8 cellular contexts compared by ENCODE assay signal in genomic region chr6:11772109-11772830, GRCh38. TPM values are rescaled to one million over a fixed set of nuclear protein-coding genes. Genes with fewer than 3 reads are reported as not detected.
A peak's percentile ranks its signal among the peaks of the same experiment; 100 is the strongest.
DNase-seq lines count a peak whose midpoint lies in the region; ATAC-seq and TF ChIP-seq lines count a peak whose summit lies in the region.

No MANE protein-coding gene starts in this region.

- no peaks in the 10 kb centered on the region for H3K4me1 Mint-ChIP-seq in activated CD8-positive, alpha-beta T cell treated with anti-CD3 and anti-CD28 coated beads, Interleukin-2, amount 10 ng/mL, durations not matched to agents 7 days and 5 days (ENCODE audit: low read depth)

- H3K9me3 ChIP-seq in HEK293 (ENCODE audit: control insufficient read depth, insufficient read depth, low read depth, low read length) = no peaks in the 10 kb centered on the region

- POLR2A ChIA-PET in HEK293 (lab: Yijun Ruan, JAX) = interaction anchor here (1.5 kb wide), 1 partner anchor 14 kb away, joined by 4 read pairs; no protein-coding TSS in a partner anchor
- POLR2A ChIA-PET in activated CD8-positive, alpha-beta T cell treated with anti-CD3 and anti-CD28 coated beads, Interleukin-2, amount 10 ng/mL, durations not matched to agents 7 days and 5 days (lab: Charles Lee) = no interaction called here

- H3K9me3 Mint-ChIP-seq in activated naive CD4-positive, alpha-beta T cell treated with anti-CD3 and anti-CD28 coated beads, Interleukin-2, amount 50 U/mL, for 72 hours = peaks cover 0 to 17% of the 10 kb centered on the region in 2 donors
- H3K9me3 Mint-ChIP-seq in activated CD8-positive, alpha-beta T cell treated with anti-CD3 and anti-CD28 coated beads, Interleukin-2, amount 10 ng/mL, durations not matched to agents 7 days and 5 days (ENCODE audit: insufficient read depth) = no peaks in the 10 kb centered on the region

- no peak overlapping the region for H3K4me3 Mint-ChIP-seq in activated CD8-positive, alpha-beta T cell treated with anti-CD3 and anti-CD28 coated beads, Interleukin-2, amount 10 ng/mL, durations not matched to agents 7 days and 5 days

- ATAC-seq in activated naive CD4-positive, alpha-beta T cell treated with anti-CD3 and anti-CD28 coated beads, Interleukin-2, amount 50 U/mL, for 72 hours = peak; percentile 56 to 69
- no peak for ATAC-seq in HG03520 (IDR thresholded peaks at IDR 0.05; ENCODE audit: unreplicated experiment)
- ATAC-seq in activated CD8-positive, alpha-beta T cell treated with anti-CD3 and anti-CD28 coated beads, Interleukin-2, amount 10 ng/mL, durations not matched to agents 7 days and 5 days = no peak

- peaks cover 0 to 7% of the 10 kb centered on the region in 2 donors for H3K36me3 Mint-ChIP-seq in activated naive CD4-positive, alpha-beta T cell treated with anti-CD3 and anti-CD28 coated beads, Interleukin-2, amount 50 U/mL, for 72 hours
- no peaks in the 10 kb centered on the region for H3K36me3 Mint-ChIP-seq in activated CD8-positive, alpha-beta T cell treated with anti-CD3 and anti-CD28 coated beads, Interleukin-2, amount 10 ng/mL, durations not matched to agents 7 days and 5 days (ENCODE audit: low read depth)

- DNase-seq in A172 (ENCODE audit: low spot score) (peak; percentile 97), iris pigment epithelial cell (ENCODE audit: low read depth) (peak; percentile 98), SW480 (ENCODE audit: low spot score) (no peak), NCI-H524 (lab: John Stamatoyannopoulos, UW) (no peak)
- no peak for DNase-seq in activated naive CD4-positive, alpha-beta T cell treated with anti-CD3 and anti-CD28 coated beads, Interleukin-2, amount 50 U/mL, for 72 hours (ENCODE audit: low spot score in 2 of 2)
- DNase-seq in activated CD8-positive, alpha-beta T cell treated with anti-CD3 and anti-CD28 coated beads, Interleukin-2, amount 10 ng/mL, durations not matched to agents 7 days and 5 days = no peak

- peaks cover 2% of the 10 kb centered on the region; the same call in 1 of the 2 replicates for H3K4me1 ChIP-seq in HEK293 (ENCODE audit: control insufficient read depth, insufficient read depth, low read length)

- TF ChIP-seq CTCF in HEK293 (tag by site-specific recombination; IDR thresholded peaks at IDR 0.05) = no peak

- CTCF ChIA-PET in HEK293 (lab: Yijun Ruan, JAX) = interaction anchor here (0.6 to 1.8 kb wide), 7 partner anchors 10 to 237 kb away, joined by 3 to 6 read pairs (median 4); no protein-coding TSS in a partner anchor
- CTCF ChIA-PET in activated CD8-positive, alpha-beta T cell treated with anti-CD3 and anti-CD28 coated beads, Interleukin-2, amount 10 ng/mL, durations not matched to agents 7 days and 5 days (lab: Charles Lee) = no interaction called here

- H3K27ac ChIP-seq in HEK293 (ENCODE audit: extremely low read depth, low read depth, low read length) = no peak overlapping the region

- no peak overlapping the region for H3K4me3 ChIP-seq in HEK293 (ENCODE audit: low read depth, low read length)

- peak overlapping the region in 1 of 2 donors; percentile 2 for H3K27ac Mint-ChIP-seq in activated naive CD4-positive, alpha-beta T cell treated with anti-CD3 and anti-CD28 coated beads, Interleukin-2, amount 50 U/mL, for 72 hours
- H3K27ac Mint-ChIP-seq in activated CD8-positive, alpha-beta T cell treated with anti-CD3 and anti-CD28 coated beads, Interleukin-2, amount 10 ng/mL, durations not matched to agents 7 days and 5 days = no peak overlapping the region

- H3K36me3 ChIP-seq in HEK293 (ENCODE audit: control insufficient read depth in 2 of 2, insufficient read depth in 1 of 2, low read length in 2 of 2) = no peaks in the 10 kb centered on the region

- no peaks in the 10 kb centered on the region for H3K27me3 Mint-ChIP-seq in activated CD8-positive, alpha-beta T cell treated with anti-CD3 and anti-CD28 coated beads, Interleukin-2, amount 10 ng/mL, durations not matched to agents 7 days and 5 days (ENCODE audit: low read depth)

TF ChIP-seq in HEK293, 187 proteins besides CTCF, POLR2A, EP300 and RAD21 (continues in another document):
- TF ChIP-seq SCRT2 (tag by site-specific recombination; IDR thresholded peaks at IDR 0.05) (peak; percentile 70), ZNF449 (tag by site-specific recombination; IDR thresholded peaks at IDR 0.05) (no peak), ZNF138 (tag by site-specific recombination; IDR thresholded peaks at IDR 0.05; ENCODE audit: borderline replicate concordance) (no peak), INSM2 (tag by site-specific recombination; IDR thresholded peaks at IDR 0.05) (no peak), PATZ1 (tag by site-specific recombination; IDR thresholded peaks at IDR 0.05) (0 out of 2 replicates have a peak, but pooled peaks have one; percentile 21), ZBTB7A (tag by site-specific recombination; IDR thresholded peaks at IDR 0.05; ENCODE audit: low read depth) (no peak), ELK4 (IDR thresholded peaks at IDR 0.05; ENCODE audit: borderline replicate concordance, low read depth, low read length) (no peak), ZNF521 (tag by site-specific recombination; IDR thresholded peaks at IDR 0.05) (no peak), ZNF843 (tag by site-specific recombination; IDR thresholded peaks at IDR 0.05) (no peak)

RNA-seq across cellular contexts. Expression of gene ADTRP, which starts 6.3 kb away (rescaled TPM):
- 1.9 and 3.9 TPM in 2 replicates for total RNA-seq in A172 (2014; rRNA removed; shearing (Covaris generic))
- 10 to 100 TPM; 33.5 to 75.2 TPM for total RNA-seq in activated naive CD4-positive, alpha-beta T cell treated with anti-CD3 and anti-CD28 coated beads, Interleukin-2, amount 50 U/mL, for 72 hours
- total RNA-seq in activated CD8-positive, alpha-beta T cell treated with anti-CD3 and anti-CD28 coated beads, Interleukin-2, amount 10 ng/mL, durations not matched to agents 7 days and 5 days = under 1 TPM; 0.63 to 0.68 TPM

Comparison
In these comparisons a context has a peak if more than half of its experiments do, and no peak if none do; other contexts are left out.
1. DNase-seq: peak in A172 (single experiment) and iris pigment epithelial cell (single experiment); none in activated naive CD4-positive, alpha-beta T cell treated with anti-CD3 and anti-CD28 coated beads, Interleukin-2, amount 50 U/mL, for 72 hours (0 of 2), SW480 (single experiment), NCI-H524 (0 of 2) and activated CD8-positive, alpha-beta T cell treated with anti-CD3 and anti-CD28 coated beads, Interleukin-2, amount 10 ng/mL, durations not matched to agents 7 days and 5 days (single experiment).
2. ATAC-seq: peak in activated naive CD4-positive, alpha-beta T cell treated with anti-CD3 and anti-CD28 coated beads, Interleukin-2, amount 50 U/mL, for 72 hours (2 of 2); none in HG03520 (single experiment) and activated CD8-positive, alpha-beta T cell treated with anti-CD3 and anti-CD28 coated beads, Interleukin-2, amount 10 ng/mL, durations not matched to agents 7 days and 5 days (single experiment).